Comparison of ENCODE assay signal across 23 cellular contexts in the genomic region with DNA sequence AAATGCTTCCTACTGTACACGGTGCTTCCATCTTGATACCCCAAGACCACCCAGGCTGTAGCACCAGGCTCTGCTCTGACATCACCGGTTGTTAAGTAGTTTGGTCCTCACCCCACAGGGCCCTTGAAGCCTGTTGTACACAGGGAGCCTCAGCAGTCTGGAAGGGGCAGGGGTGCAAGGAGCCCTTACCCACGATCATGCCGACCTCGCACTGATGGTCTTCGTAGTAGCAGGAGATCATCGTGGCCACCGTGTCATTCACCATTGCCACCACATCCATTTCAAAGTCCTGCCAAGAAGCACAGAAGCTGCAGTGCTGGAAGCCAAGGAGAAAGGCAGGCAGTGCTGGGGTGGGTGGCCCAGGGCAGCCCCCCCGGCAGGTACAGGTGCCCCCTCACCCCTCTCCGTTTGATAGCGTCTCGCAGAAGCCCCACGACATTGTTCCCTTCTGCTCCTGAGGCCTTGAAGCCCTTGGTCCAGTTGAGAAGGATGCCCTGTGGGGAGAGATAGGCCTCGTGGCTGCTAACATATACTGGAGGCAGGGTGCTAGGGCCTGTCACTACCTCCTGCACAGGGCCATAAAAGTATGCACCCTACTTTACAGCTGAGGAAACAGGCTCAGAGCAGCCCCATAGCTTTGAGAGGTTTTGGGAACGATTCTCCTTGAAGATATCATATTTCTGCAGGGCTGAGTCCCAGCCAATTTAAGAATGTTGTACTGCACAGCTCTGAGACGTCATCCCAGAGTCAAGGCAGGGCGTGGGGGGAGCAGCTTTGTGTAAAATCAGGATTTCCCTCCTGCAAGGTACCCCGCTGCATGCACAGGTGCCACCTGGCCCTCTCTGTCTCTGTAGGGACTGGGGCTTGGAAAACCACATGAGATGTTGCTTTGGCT. TPM values are rescaled to one million over a fixed set of nuclear protein-coding genes. Genes with fewer than 3 reads are reported as not detected.
A peak's percentile ranks its signal among the peaks of the same experiment; 100 is the strongest.
DNase-seq lines count a peak whose midpoint lies in the region; ATAC-seq, FAIRE-seq and TF ChIP-seq lines count a peak whose summit lies in the region.
"Had no signal": no experiment of that assay in that cellular context is flagged by ENCODE, and none has a peak within 500 bp of the region (broad histone marks: within the 10 kb centered on the region; RNA-seq: fewer than 3 reads in every experiment).

No MANE protein-coding gene starts in this region.

- peak in 1 of 2 donors; percentile 10 for DNase-seq in cardiac muscle cell (ENCODE audit: low read depth in 1 of 2, low spot score in 1 of 2)
- DNase-seq in Right ventricle myocardium superior: no peak
- DNase-seq in GM12878 (ENCODE audit: low read depth, low spot score): no peak
- DNase-seq in iris pigment epithelial cell (ENCODE audit: low read depth): peak; percentile 25
- peak; percentile 47 for DNase-seq in type B pancreatic cell (ENCODE audit: extremely low spot score, unreplicated experiment)
- DNase-seq in activated gamma-delta T cell (lab: John Stamatoyannopoulos, UW): no peak
- DNase-seq in esophagus squamous epithelium (lab: John Stamatoyannopoulos, UW): no peak
- DNase-seq: ACHN; activated CD4-positive, alpha-beta T cell treated with anti-CD3 and anti-CD28 coated beads for 36 hours; brain microvascular endothelial cell; DND-41; NCI-H1694 treated with DMSO at 0.1 percent for 48 hours; NCI-H526 treated with DMSO at 0.1 percent for 48 hours; stimulated activated CD4-positive, alpha-beta T cell treated with anti-CD3 and anti-CD28 coated beads, Interleukin-1b, Interleukin-23, amount 100 ng/mL, for 48 hours; substantia nigra had no signal

- TF ChIP-seq POLR2A in GM12878 (IDR thresholded peaks at IDR 0.05; ENCODE audit: low read depth, low read length) (no peak), esophagus squamous epithelium (IDR thresholded peaks at IDR 0.05) (no peak)

- ATAC-seq in Right ventricle myocardium superior (ENCODE audit: poor library complexity): no peak
- peak; percentile 11; the same call in 1 of the 3 replicates for ATAC-seq in GM12878
- no peak for ATAC-seq in GM18861 (IDR thresholded peaks at IDR 0.05; ENCODE audit: unreplicated experiment)
- ATAC-seq: activated CD4-positive, alpha-beta T cell treated with anti-CD3 and anti-CD28 coated beads for 36 hours; HepG2; naive thymus-derived CD8-positive, alpha-beta T cell had no signal

- TF ChIP-seq CTCF in cardiac muscle cell (IDR thresholded peaks at IDR 0.05; ENCODE audit: low read depth, low read length) (no peak), GM12878 (IDR thresholded peaks at IDR 0.05 in 2 of 3, conservative IDR thresholded peaks at IDR 0.05 in 1 of 3; ENCODE audit: control insufficient read depth in 2 of 3, extremely low read depth in 1 of 3, insufficient read depth in 1 of 3, low read depth in 3 of 3, low read length in 3 of 3) (no peak), type B pancreatic cell (conservative IDR thresholded peaks at IDR 0.05) (no peak), esophagus squamous epithelium (IDR thresholded peaks at IDR 0.05) (no peak)

- RAD21 ChIA-PET in GM12878 (lab: Charles Lee; ENCODE audit: unreplicated experiment): interaction anchor here (0.6 to 0.9 kb wide), 2 partner anchors 12 to 68 kb away, joined by 3 read pairs; no protein-coding TSS in a partner anchor

- FAIRE-seq in GM12878 (lab: Jason Lieb, UNC): no peak
- FAIRE-seq: frontal cortex, HepG2 had no signal

- TF ChIP-seq EP300 in GM12878 (IDR thresholded peaks at IDR 0.05; ENCODE audit: borderline replicate concordance in 1 of 2, control insufficient read depth in 1 of 2, low read depth in 2 of 2, low read length in 2 of 2): no peak

- H3K27me3 Mint-ChIP-seq in type B pancreatic cell: peaks cover 13% of the 10 kb centered on the region
- H3K27me3 Mint-ChIP-seq: activated naive CD4-positive, alpha-beta T cell treated with anti-CD3 and anti-CD28 coated beads, Interleukin-2, amount 50 U/mL, for 24 hours had no signal

- no peak for TF ChIP-seq RAD21 in GM12878 (IDR thresholded peaks at IDR 0.05; ENCODE audit: insufficient read depth, low read depth, low read length)

- no peak overlapping the region; the same call in 1 of the 2 replicates for H2AFZ ChIP-seq in GM12878 (ENCODE audit: control insufficient read depth, low read depth, low read length)

- no peaks in the 10 kb centered on the region for H3K36me3 ChIP-seq in cardiac muscle cell
- H3K36me3 ChIP-seq in GM12878 (ENCODE audit: control insufficient read depth in 2 of 2, insufficient read depth in 2 of 2, low read length in 1 of 2): no peaks in the 10 kb centered on the region
- no peaks in the 10 kb centered on the region for H3K36me3 ChIP-seq in esophagus squamous epithelium
- H3K36me3 ChIP-seq: brain microvascular endothelial cell had no signal

- no peak overlapping the region for H3K4me2 ChIP-seq in GM12878 (ENCODE audit: control insufficient read depth, insufficient read depth)

- H3K27ac Mint-ChIP-seq in type B pancreatic cell: no peak overlapping the region
- H3K27ac Mint-ChIP-seq: activated CD4-positive, alpha-beta T cell treated with anti-CD3 and anti-CD28 coated beads for 36 hours; activated naive CD4-positive, alpha-beta T cell treated with anti-CD3 and anti-CD28 coated beads, Interleukin-2, amount 50 U/mL, for 24 hours; H9 had no signal

- H4K20me1 ChIP-seq in GM12878 (ENCODE audit: control insufficient read depth, insufficient read depth): no peaks in the 10 kb centered on the region

- peak overlapping the region; percentile 3 for H3K27ac ChIP-seq in cardiac muscle cell
- H3K27ac ChIP-seq in GM12878 (ENCODE audit: control insufficient read depth, insufficient read depth): no peak overlapping the region
- H3K27ac ChIP-seq in esophagus squamous epithelium: no peak overlapping the region
- H3K27ac ChIP-seq: brain microvascular endothelial cell had no signal

- intact Hi-C loops in Right ventricle myocardium superior (cut with DNase I): no loop called here
- intact Hi-C loops in GM12878 (cut with micrococcal nuclease; ENCODE audit: unreplicated experiment): loop anchor here (5.0 kb wide), 1 partner anchor 42 kb away; no protein-coding TSS in a partner anchor
- intact Hi-C loops in esophagus squamous epithelium (cut with DNase I): no loop called here

- H3K4me1 ChIP-seq in cardiac muscle cell (ENCODE audit: low read depth): peaks cover 22% of the 10 kb centered on the region
- peaks cover 5% of the 10 kb centered on the region for H3K4me1 ChIP-seq in GM12878 (ENCODE audit: control insufficient read depth, insufficient read depth, low read length)
- peaks cover 13 to 33% (median 14%) of the 10 kb centered on the region in 3 donors for H3K4me1 ChIP-seq in esophagus squamous epithelium

- H3K9me3 ChIP-seq in cardiac muscle cell (ENCODE audit: low read depth): no peaks in the 10 kb centered on the region
- H3K9me3 ChIP-seq in GM12878 (replicated peaks; ENCODE audit: control insufficient read depth, insufficient read depth, low read length): no peaks in the 10 kb centered on the region
- no peaks in the 10 kb centered on the region for H3K9me3 ChIP-seq in esophagus squamous epithelium

- CTCF ChIA-PET in GM12878 (lab: Yijun Ruan, JAX): interaction anchor here (1.2 to 1.3 kb wide), 2 partner anchors 13 to 48 kb away, joined by 3 read pairs; no protein-coding TSS in a partner anchor

- no peaks in the 10 kb centered on the region for H3K9me3 Mint-ChIP-seq in type B pancreatic cell
- H3K9me3 Mint-ChIP-seq: activated naive CD4-positive, alpha-beta T cell treated with anti-CD3 and anti-CD28 coated beads, Interleukin-2, amount 50 U/mL, for 24 hours; H9; naive thymus-derived CD8-positive, alpha-beta T cell had no signal

- H3K4me1 Mint-ChIP-seq in type B pancreatic cell (ENCODE audit: unreplicated experiment): peaks cover 19% of the 10 kb centered on the region

- H3K4me3 Mint-ChIP-seq in type B pancreatic cell: no peak overlapping the region
- H3K4me3 Mint-ChIP-seq: activated CD4-positive, alpha-beta T cell treated with anti-CD3 and anti-CD28 coated beads for 36 hours; activated naive CD4-positive, alpha-beta T cell treated with anti-CD3 and anti-CD28 coated beads, Interleukin-2, amount 50 U/mL, for 24 hours; H9; naive thymus-derived CD8-positive, alpha-beta T cell had no signal

- H3K79me2 ChIP-seq in GM12878 (ENCODE audit: control insufficient read depth, insufficient read depth, low read length): no peaks in the 10 kb centered on the region

- WGBS in GM12878 (ENCODE audit: insufficient coverage, insufficient replicate concordance, low lambda C conversion rate, missing lambda C conversion rate): 56% methylated on average over 18 of the region's 18 CpGs
- WGBS in esophagus squamous epithelium, 2 donors: 75 to 81% methylated on average over 10 to 11 of the region's 18 CpGs

- H3K9ac ChIP-seq in GM12878 (ENCODE audit: control insufficient read depth, insufficient read depth, low read length): no peak overlapping the region

- H3K4me3 ChIP-seq in cardiac muscle cell (no peak overlapping the region), GM12878 (no peak overlapping the region), esophagus squamous epithelium (no peak overlapping the region)

- BruUV-seq in GM12878 (replicated peaks; lab: Mats Ljungman, UMichigan): no TSS peak

- in situ Hi-C loops in GM12878 (cut with MboI): no loop called here

- SMC1A ChIA-PET in GM12878 (lab: Charles Lee; ENCODE audit: uncharacterized antibody, unreplicated experiment): no interaction called here

- POLR2A ChIA-PET in GM12878 (lab: Charles Lee): no interaction called here

- H3K27me3 ChIP-seq in cardiac muscle cell (no peaks in the 10 kb centered on the region), GM12878 (replicated peaks in 1 of 2; ENCODE audit: control insufficient read depth in 2 of 2, insufficient read depth in 2 of 2, low read length in 1 of 2) (no peaks in the 10 kb centered on the region; a peak in 2 of 4 replicates), esophagus squamous epithelium (peaks cover 0 to 20% (median 0%) of the 10 kb centered on the region in 4 donors)
- H3K27me3 ChIP-seq: brain microvascular endothelial cell had no signal

- H3K36me3 Mint-ChIP-seq in type B pancreatic cell: no peaks in the 10 kb centered on the region
- H3K36me3 Mint-ChIP-seq: activated naive CD4-positive, alpha-beta T cell treated with anti-CD3 and anti-CD28 coated beads, Interleukin-2, amount 50 U/mL, for 24 hours; naive thymus-derived CD8-positive, alpha-beta T cell had no signal

RNA-seq across cellular contexts. Expression of gene MYL7, which starts 8.7 kb away (rescaled TPM):
- total RNA-seq in cardiac muscle cell (9,288 and 26,089 TPM in 2 replicates), Right ventricle myocardium superior (2,290 TPM), GM12878 (2014; rRNA removed) (not detected in 2 replicates), GM12878 (2014; rRNA removed; fragmentation: Illumina TruSeq; extraction: Trizol) (not detected in 2 replicates), GM12878 (2021) (not detected in 2 replicates), type B pancreatic cell (ENCODE audit: low replicate concordance) (1.6 and 2.5 TPM in 2 replicates), esophagus squamous epithelium (not detected)
- polyA plus RNA-seq in cardiac muscle cell (8,361 and 20,231 TPM in 2 replicates), GM12878 (2011; rRNA removed) (not detected in 2 replicates), GM12878 (2014; fragmentation: Illumina TruSeq; extraction: Trizol) (not detected in 2 replicates), GM12878 (2014; fragmentation: Nextera tagmentation; extraction: Ambion mirVana) (not detected), GM12878 (2014; rRNA removed) (not detected in 2 replicates), GM12878 (2016; fragmentation: Nextera tagmentation; extraction: Ambion mirVana) (1 to 10 TPM in 1 of 2 experiments, not detected in 1; 1.9 TPM)
- not detected in 2 replicates for total RNA-seq in GM12878 (2013; cell fraction: nucleolus; rRNA removed)
- polyA plus RNA-seq in GM12878 (2011; ENCODE audit: low read depth): not detected
- not detected in 2 replicates for polyA plus RNA-seq in GM12878 (2011; cell fraction: cytosol; rRNA removed)
- not detected in 2 replicates for polyA plus RNA-seq in GM12878 (2011; cell fraction: nucleus; rRNA removed)
- polyA plus RNA-seq in GM12878 (2012): not detected in 2 replicates
- not detected in 2 replicates for polyA minus RNA-seq in GM12878 (2011; rRNA and poly(A)+ RNA removed)
- polyA minus RNA-seq in GM12878 (2011; cell fraction: cytosol; rRNA and poly(A)+ RNA removed): not detected in 2 replicates
- not detected in 2 replicates for polyA minus RNA-seq in GM12878 (2011; cell fraction: nucleus; rRNA and poly(A)+ RNA removed)
- total RNA-seq: activated CD4-positive, alpha-beta T cell treated with anti-CD3 and anti-CD28 coated beads for 36 hours; lower leg skin; naive thymus-derived CD8-positive, alpha-beta T cell; SK-MEL-5 had no signal
- polyA plus RNA-seq: HepG2; naive thymus-derived CD8-positive, alpha-beta T cell had no signal

RNA-seq across cellular contexts. Expression of gene POLD2, which starts 26.5 kb away (rescaled TPM):
- 123 and 133 TPM in 2 replicates for total RNA-seq in cardiac muscle cell
- 194 and 198 TPM in 2 replicates for polyA plus RNA-seq in cardiac muscle cell
- 75.3 TPM for total RNA-seq in Right ventricle myocardium superior
- total RNA-seq in GM12878 (2013; cell fraction: nucleolus; rRNA removed): 86.8 and 93.9 TPM in 2 replicates
- 149 and 169 TPM in 2 replicates for total RNA-seq in GM12878 (2014; rRNA removed)
- 97.5 and 105 TPM in 2 replicates for total RNA-seq in GM12878 (2014; rRNA removed; fragmentation: Illumina TruSeq; extraction: Trizol)
- 169 TPM in 2 replicates for total RNA-seq in GM12878 (2021)
- polyA plus RNA-seq in GM12878 (2011; ENCODE audit: low read depth): 99.6 TPM
- polyA plus RNA-seq in GM12878 (2011; rRNA removed): 113 and 179 TPM in 2 replicates
- 225 and 290 TPM in 2 replicates for polyA plus RNA-seq in GM12878 (2011; cell fraction: cytosol; rRNA removed)
- 281 and 287 TPM in 2 replicates for polyA plus RNA-seq in GM12878 (2011; cell fraction: nucleus; rRNA removed)
- polyA plus RNA-seq in GM12878 (2012): 110 and 118 TPM in 2 replicates
- polyA plus RNA-seq in GM12878 (2014; fragmentation: Illumina TruSeq; extraction: Trizol): 61.8 and 118 TPM in 2 replicates
- polyA plus RNA-seq in GM12878 (2014; fragmentation: Nextera tagmentation; extraction: Ambion mirVana): 10 to 100 TPM; 19.1 to 42.7 TPM
- polyA plus RNA-seq in GM12878 (2014; rRNA removed): 193 and 194 TPM in 2 replicates
- polyA plus RNA-seq in GM12878 (2016; fragmentation: Nextera tagmentation; extraction: Ambion mirVana): 100 to 1,000 TPM; 266 to 287 TPM
- 75.3 and 127 TPM in 2 replicates for polyA minus RNA-seq in GM12878 (2011; rRNA and poly(A)+ RNA removed)
- polyA minus RNA-seq in GM12878 (2011; cell fraction: cytosol; rRNA and poly(A)+ RNA removed): 41.1 and 46.9 TPM in 2 replicates
- polyA minus RNA-seq in GM12878 (2011; cell fraction: nucleus; rRNA and poly(A)+ RNA removed): 54.9 and 61.8 TPM in 2 replicates
- 122 and 142 TPM in 2 replicates for total RNA-seq in type B pancreatic cell (ENCODE audit: low replicate concordance)
- total RNA-seq in esophagus squamous epithelium: 100 to 1,000 TPM in 1 of 4 donors, 10 to 100 TPM in 3; 71.2 to 164 (median 89.5) TPM

RNA-seq across cellular contexts. Expression of gene GCK, which starts 39.4 kb away (rescaled TPM):
- 19.1 and 46.4 TPM in 2 replicates for total RNA-seq in cardiac muscle cell
- polyA plus RNA-seq in cardiac muscle cell: 26.7 and 62.9 TPM in 2 replicates
- 1.3 TPM for total RNA-seq in Right ventricle myocardium superior
- total RNA-seq in GM12878 (2013; cell fraction: nucleolus; rRNA removed): not detected in 2 replicates
- total RNA-seq in GM12878 (2014; rRNA removed): not detected in 2 replicates
- total RNA-seq in GM12878 (2014; rRNA removed; fragmentation: Illumina TruSeq; extraction: Trizol): not detected in 2 replicates
- 0.24 TPM in 1 of 2 replicates, not detected in the other for total RNA-seq in GM12878 (2021)
- not detected for polyA plus RNA-seq in GM12878 (2011; ENCODE audit: low read depth)
- not detected in 2 replicates for polyA plus RNA-seq in GM12878 (2011; rRNA removed)
- not detected in 2 replicates for polyA plus RNA-seq in GM12878 (2011; cell fraction: cytosol; rRNA removed)
- polyA plus RNA-seq in GM12878 (2011; cell fraction: nucleus; rRNA removed): not detected in 2 replicates
- polyA plus RNA-seq in GM12878 (2012): 0.20 TPM in 1 of 2 replicates, not detected in the other
- not detected in 2 replicates for polyA plus RNA-seq in GM12878 (2014; fragmentation: Illumina TruSeq; extraction: Trizol)
- under 1 TPM in 1 of 2 experiments, not detected in 1; 0.16 TPM for polyA plus RNA-seq in GM12878 (2014; fragmentation: Nextera tagmentation; extraction: Ambion mirVana)
- polyA plus RNA-seq in GM12878 (2014; rRNA removed): not detected in 2 replicates
- polyA plus RNA-seq in GM12878 (2016; fragmentation: Nextera tagmentation; extraction: Ambion mirVana): under 1 TPM in 1 of 2 experiments, not detected in 1; 0.06 TPM
- not detected in 2 replicates for polyA minus RNA-seq in GM12878 (2011; rRNA and poly(A)+ RNA removed)
- not detected in 2 replicates for polyA minus RNA-seq in GM12878 (2011; cell fraction: cytosol; rRNA and poly(A)+ RNA removed)
- not detected in 2 replicates for polyA minus RNA-seq in GM12878 (2011; cell fraction: nucleus; rRNA and poly(A)+ RNA removed)
- 5.6 and 6.7 TPM in 2 replicates for total RNA-seq in type B pancreatic cell (ENCODE audit: low replicate concordance)
- under 1 TPM in 1 of 4 donors, not detected in 3; 0.38 TPM for total RNA-seq in esophagus squamous epithelium
- total RNA-seq: HepG2, SK-MEL-5 had no signal
- polyA plus RNA-seq: HepG2 had no signal

RNA-seq across cellular contexts. Expression of gene AEBP1, which starts 45.7 kb away (rescaled TPM):
- 60.8 and 94.1 TPM in 2 replicates for total RNA-seq in cardiac muscle cell
- 96.0 and 107 TPM in 2 replicates for polyA plus RNA-seq in cardiac muscle cell
- total RNA-seq in Right ventricle myocardium superior: 12.4 TPM
- 1.9 and 3.2 TPM in 2 replicates for total RNA-seq in GM12878 (2013; cell fraction: nucleolus; rRNA removed)
- total RNA-seq in GM12878 (2014; rRNA removed): 0.06 TPM in 1 of 2 replicates, not detected in the other
- not detected in 2 replicates for total RNA-seq in GM12878 (2014; rRNA removed; fragmentation: Illumina TruSeq; extraction: Trizol)
- total RNA-seq in GM12878 (2021): 0.16 and 0.23 TPM in 2 replicates
- 0.46 TPM for polyA plus RNA-seq in GM12878 (2011; ENCODE audit: low read depth)
- 0.09 and 0.20 TPM in 2 replicates for polyA plus RNA-seq in GM12878 (2011; rRNA removed)
- 0.13 and 0.22 TPM in 2 replicates for polyA plus RNA-seq in GM12878 (2011; cell fraction: cytosol; rRNA removed)
- 1.8 and 3.1 TPM in 2 replicates for polyA plus RNA-seq in GM12878 (2011; cell fraction: nucleus; rRNA removed)
- 0.31 and 0.46 TPM in 2 replicates for polyA plus RNA-seq in GM12878 (2012)
- not detected in 2 replicates for polyA plus RNA-seq in GM12878 (2014; fragmentation: Illumina TruSeq; extraction: Trizol)
- not detected for polyA plus RNA-seq in GM12878 (2014; fragmentation: Nextera tagmentation; extraction: Ambion mirVana)
- polyA plus RNA-seq in GM12878 (2014; rRNA removed): 0.08 TPM in 1 of 2 replicates, not detected in the other
- polyA plus RNA-seq in GM12878 (2016; fragmentation: Nextera tagmentation; extraction: Ambion mirVana): under 1 TPM in 1 of 2 experiments, not detected in 1; 0.11 TPM
- polyA minus RNA-seq in GM12878 (2011; rRNA and poly(A)+ RNA removed): 0.67 TPM in 1 of 2 replicates, not detected in the other
- not detected in 2 replicates for polyA minus RNA-seq in GM12878 (2011; cell fraction: cytosol; rRNA and poly(A)+ RNA removed)
- 0.24 and 0.57 TPM in 2 replicates for polyA minus RNA-seq in GM12878 (2011; cell fraction: nucleus; rRNA and poly(A)+ RNA removed)
- 5.0 and 64.1 TPM in 2 replicates for total RNA-seq in type B pancreatic cell (ENCODE audit: low replicate concordance)
- 10 to 100 TPM in 2 of 4 donors, 1 to 10 TPM in 2; 4.6 to 83.9 (median 25.2) TPM for total RNA-seq in esophagus squamous epithelium
- total RNA-seq: SK-MEL-5 had no signal

RNA-seq across cellular contexts. Expression of gene YKT6, which starts 51.0 kb away (rescaled TPM):
- total RNA-seq in cardiac muscle cell: 59.8 and 92.9 TPM in 2 replicates
- 76.2 and 105 TPM in 2 replicates for polyA plus RNA-seq in cardiac muscle cell
- total RNA-seq in Right ventricle myocardium superior: 48.9 TPM
- total RNA-seq in GM12878 (2013; cell fraction: nucleolus; rRNA removed): 18.6 and 19.8 TPM in 2 replicates
- 72.0 and 78.8 TPM in 2 replicates for total RNA-seq in GM12878 (2014; rRNA removed)
- 48.0 and 48.2 TPM in 2 replicates for total RNA-seq in GM12878 (2014; rRNA removed; fragmentation: Illumina TruSeq; extraction: Trizol)
- total RNA-seq in GM12878 (2021): 70.1 and 74.6 TPM in 2 replicates
- 33.2 TPM for polyA plus RNA-seq in GM12878 (2011; ENCODE audit: low read depth)
- polyA plus RNA-seq in GM12878 (2011; rRNA removed): 51.2 and 71.2 TPM in 2 replicates
- polyA plus RNA-seq in GM12878 (2011; cell fraction: cytosol; rRNA removed): 76.8 and 103 TPM in 2 replicates
- 83.1 and 91.6 TPM in 2 replicates for polyA plus RNA-seq in GM12878 (2011; cell fraction: nucleus; rRNA removed)
- polyA plus RNA-seq in GM12878 (2012): 37.6 and 54.2 TPM in 2 replicates
- 65.7 and 69.7 TPM in 2 replicates for polyA plus RNA-seq in GM12878 (2014; fragmentation: Illumina TruSeq; extraction: Trizol)
- polyA plus RNA-seq in GM12878 (2014; fragmentation: Nextera tagmentation; extraction: Ambion mirVana): 1 to 10 TPM; 1.7 to 3.9 TPM
- 95.2 and 103 TPM in 2 replicates for polyA plus RNA-seq in GM12878 (2014; rRNA removed)
- 10 to 100 TPM; 68.0 to 75.1 TPM for polyA plus RNA-seq in GM12878 (2016; fragmentation: Nextera tagmentation; extraction: Ambion mirVana)
- 45.9 and 57.8 TPM in 2 replicates for polyA minus RNA-seq in GM12878 (2011; rRNA and poly(A)+ RNA removed)
- polyA minus RNA-seq in GM12878 (2011; cell fraction: cytosol; rRNA and poly(A)+ RNA removed): 13.1 and 24.2 TPM in 2 replicates
- 25.1 and 40.4 TPM in 2 replicates for polyA minus RNA-seq in GM12878 (2011; cell fraction: nucleus; rRNA and poly(A)+ RNA removed)
- 82.4 and 97.4 TPM in 2 replicates for total RNA-seq in type B pancreatic cell (ENCODE audit: low replicate concordance)
- total RNA-seq in esophagus squamous epithelium: 10 to 100 TPM; 56.3 to 91.8 (median 65.1) TPM

Comparison
In these comparisons a context has a peak if more than half of its experiments do, and no peak if none do; other contexts are left out.
1. DNase-seq: peak in iris pigment epithelial cell (single experiment) and type B pancreatic cell (single experiment); none in Right ventricle myocardium superior (single experiment), GM12878 (single experiment), activated gamma-delta T cell (single experiment) and esophagus squamous epithelium (single experiment).
2. RNA of gene MYL7, which starts 8.7 kb away (total RNA-seq): 9,288 to 26,089 TPM in cardiac muscle cell and 2,290 TPM in Right ventricle myocardium superior (single experiment); 1.6 to 2.5 TPM in type B pancreatic cell, not detected in GM12878 and not detected in esophagus squamous epithelium; every median in the first group is over 100 times any median in the second.